Comparison of ENCODE assay signal across 8 cellular contexts in genomic region chr2:108448678-108449409, GRCh38. TPM values are rescaled to one million over a fixed set of nuclear protein-coding genes. Genes with fewer than 3 reads are reported as not detected.
A peak's percentile ranks its signal among the peaks of the same experiment; 100 is the strongest.
DNase-seq lines count a peak whose midpoint lies in the region; ATAC-seq and TF ChIP-seq lines count a peak whose summit lies in the region.

A gene with protein sequence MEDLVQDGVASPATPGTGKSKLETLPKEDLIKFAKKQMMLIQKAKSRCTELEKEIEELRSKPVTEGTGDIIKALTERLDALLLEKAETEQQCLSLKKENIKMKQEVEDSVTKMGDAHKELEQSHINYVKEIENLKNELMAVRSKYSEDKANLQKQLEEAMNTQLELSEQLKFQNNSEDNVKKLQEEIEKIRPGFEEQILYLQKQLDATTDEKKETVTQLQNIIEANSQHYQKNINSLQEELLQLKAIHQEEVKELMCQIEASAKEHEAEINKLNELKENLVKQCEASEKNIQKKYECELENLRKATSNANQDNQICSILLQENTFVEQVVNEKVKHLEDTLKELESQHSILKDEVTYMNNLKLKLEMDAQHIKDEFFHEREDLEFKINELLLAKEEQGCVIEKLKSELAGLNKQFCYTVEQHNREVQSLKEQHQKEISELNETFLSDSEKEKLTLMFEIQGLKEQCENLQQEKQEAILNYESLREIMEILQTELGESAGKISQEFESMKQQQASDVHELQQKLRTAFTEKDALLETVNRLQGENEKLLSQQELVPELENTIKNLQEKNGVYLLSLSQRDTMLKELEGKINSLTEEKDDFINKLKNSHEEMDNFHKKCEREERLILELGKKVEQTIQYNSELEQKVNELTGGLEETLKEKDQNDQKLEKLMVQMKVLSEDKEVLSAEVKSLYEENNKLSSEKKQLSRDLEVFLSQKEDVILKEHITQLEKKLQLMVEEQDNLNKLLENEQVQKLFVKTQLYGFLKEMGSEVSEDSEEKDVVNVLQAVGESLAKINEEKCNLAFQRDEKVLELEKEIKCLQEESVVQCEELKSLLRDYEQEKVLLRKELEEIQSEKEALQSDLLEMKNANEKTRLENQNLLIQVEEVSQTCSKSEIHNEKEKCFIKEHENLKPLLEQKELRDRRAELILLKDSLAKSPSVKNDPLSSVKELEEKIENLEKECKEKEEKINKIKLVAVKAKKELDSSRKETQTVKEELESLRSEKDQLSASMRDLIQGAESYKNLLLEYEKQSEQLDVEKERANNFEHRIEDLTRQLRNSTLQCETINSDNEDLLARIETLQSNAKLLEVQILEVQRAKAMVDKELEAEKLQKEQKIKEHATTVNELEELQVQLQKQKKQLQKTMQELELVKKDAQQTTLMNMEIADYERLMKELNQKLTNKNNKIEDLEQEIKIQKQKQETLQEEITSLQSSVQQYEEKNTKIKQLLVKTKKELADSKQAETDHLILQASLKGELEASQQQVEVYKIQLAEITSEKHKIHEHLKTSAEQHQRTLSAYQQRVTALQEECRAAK (N-terminal part only) (plus strand): TSS chr2:108449206. CDS start chr2:108449275, 69 bp downstream.

- CTCF ChIA-PET in BJ (lab: Yijun Ruan, JAX): interaction anchor here (0.6 to 1.6 kb wide), 3 partner anchors 91 to 246 kb away, joined by 3 to 4 read pairs (median 3); no protein-coding TSS in a partner anchor

- DNase-seq in BJ (ENCODE audit: low read depth) (peak; percentile 50), GM19240 (ENCODE audit: insufficient read length, low spot score) (peak; percentile 48), NCI-H524 (lab: John Stamatoyannopoulos, UW) (peak; percentile 87 to 90), choroid plexus epithelial cell (ENCODE audit: low read depth) (peak; percentile 97), kidney tubule cell (ENCODE audit: low spot score) (peak; percentile 97)
- peak; percentile 91 to 94 for DNase-seq in activated CD4-positive, alpha-beta T cell treated with anti-CD3 and anti-CD28 coated beads for 24 hours (ENCODE audit: low read depth in 2 of 2)
- DNase-seq in stimulated activated CD4-positive, alpha-beta T cell treated with anti-CD3 and anti-CD28 coated beads, Interleukin-1b, Interleukin-23, amount 100 ng/mL, for 1 hour (ENCODE audit: low read depth in 2 of 2): peak; percentile 89 to 91

- POLR2A ChIA-PET in BJ (lab: Charles Lee): interaction anchor here (0.6 to 1.0 kb wide), 3 partner anchors 11 to 86 kb away, joined by 3 to 13 read pairs (median 4); no protein-coding TSS in a partner anchor

- no peaks in the 10 kb centered on the region for H3K27me3 ChIP-seq in BJ (ENCODE audit: control insufficient read depth, insufficient read depth, low read length)

- ATAC-seq in HG03457 (IDR thresholded peaks at IDR 0.05; ENCODE audit: unreplicated experiment): peak; percentile 96

- TF ChIP-seq CTCF in BJ (IDR thresholded peaks at IDR 0.05; ENCODE audit: insufficient read depth, low read depth, low read length): no peak
- TF ChIP-seq CTCF in choroid plexus epithelial cell (conservative IDR thresholded peaks at IDR 0.05; ENCODE audit: low read depth, low read length): no peak

- peak within 1 kb of the TSS; percentile 71 for H3K4me3 ChIP-seq in BJ (ENCODE audit: low read depth, low read length)
- H3K4me3 ChIP-seq in choroid plexus epithelial cell (ENCODE audit: low read depth, low read length): peak within 1 kb of the TSS; percentile 91

- peaks cover 2% of the 10 kb centered on the region; the same call in 1 of the 2 replicates for H3K36me3 ChIP-seq in BJ (ENCODE audit: control insufficient read depth, insufficient read depth, low read length)

RNA-seq across cellular contexts. Expression of the gene that starts here (rescaled TPM):
- polyA plus RNA-seq in BJ (2011; rRNA removed): 4.7 and 10.4 TPM in 2 replicates
- polyA minus RNA-seq in BJ (2011; rRNA and poly(A)+ RNA removed): 5.6 and 6.2 TPM in 2 replicates

Comparison
In these comparisons a context has a peak if more than half of its experiments do, and no peak if none do; other contexts are left out.
1. Peak in every context shown above with its lines: DNase-seq, ATAC-seq and H3K4me3 ChIP-seq.